In the genomic region with DNA sequence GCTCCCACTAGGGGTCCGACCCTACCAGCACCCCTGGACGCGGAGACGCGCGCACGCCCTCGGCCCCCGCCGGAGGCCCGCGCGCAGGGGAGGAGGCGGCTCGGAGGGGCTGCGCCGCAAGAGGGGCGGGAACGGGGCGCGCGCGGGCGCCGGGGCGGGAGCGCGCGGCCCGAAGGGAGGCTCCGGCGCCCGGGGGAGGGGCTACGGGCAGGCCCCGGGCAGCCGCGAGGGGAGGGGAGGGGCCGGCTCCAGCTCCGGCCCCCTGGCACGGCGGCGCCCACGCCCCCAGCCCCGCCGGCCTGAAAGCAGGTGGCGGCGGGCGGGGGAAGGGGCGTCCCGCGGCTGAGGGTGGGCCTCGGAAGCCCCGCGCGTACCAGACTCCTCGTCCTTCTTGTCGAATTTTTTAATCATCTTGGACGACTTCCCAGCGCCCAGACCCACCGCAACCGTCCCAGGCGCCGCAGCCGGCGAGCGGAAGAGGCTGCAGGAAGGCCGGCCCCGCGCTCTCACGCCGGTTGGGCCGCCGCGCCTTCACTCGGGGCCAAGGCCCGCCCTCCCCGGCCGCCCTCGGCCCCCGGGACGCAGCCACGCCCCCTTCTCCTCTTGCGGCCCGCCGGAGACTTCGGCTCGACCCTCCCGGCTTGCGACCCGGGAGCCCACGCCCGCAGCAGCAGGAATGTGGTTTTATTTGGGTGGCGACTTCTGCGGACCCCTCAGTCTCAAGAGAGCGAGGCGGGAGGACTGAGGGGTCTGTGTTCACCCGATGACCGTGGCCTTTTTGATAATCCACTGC, we compare ENCODE assay signal across 1 cellular context.
TF ChIP-seq lines count a peak whose summit lies in the region.

A gene with protein sequence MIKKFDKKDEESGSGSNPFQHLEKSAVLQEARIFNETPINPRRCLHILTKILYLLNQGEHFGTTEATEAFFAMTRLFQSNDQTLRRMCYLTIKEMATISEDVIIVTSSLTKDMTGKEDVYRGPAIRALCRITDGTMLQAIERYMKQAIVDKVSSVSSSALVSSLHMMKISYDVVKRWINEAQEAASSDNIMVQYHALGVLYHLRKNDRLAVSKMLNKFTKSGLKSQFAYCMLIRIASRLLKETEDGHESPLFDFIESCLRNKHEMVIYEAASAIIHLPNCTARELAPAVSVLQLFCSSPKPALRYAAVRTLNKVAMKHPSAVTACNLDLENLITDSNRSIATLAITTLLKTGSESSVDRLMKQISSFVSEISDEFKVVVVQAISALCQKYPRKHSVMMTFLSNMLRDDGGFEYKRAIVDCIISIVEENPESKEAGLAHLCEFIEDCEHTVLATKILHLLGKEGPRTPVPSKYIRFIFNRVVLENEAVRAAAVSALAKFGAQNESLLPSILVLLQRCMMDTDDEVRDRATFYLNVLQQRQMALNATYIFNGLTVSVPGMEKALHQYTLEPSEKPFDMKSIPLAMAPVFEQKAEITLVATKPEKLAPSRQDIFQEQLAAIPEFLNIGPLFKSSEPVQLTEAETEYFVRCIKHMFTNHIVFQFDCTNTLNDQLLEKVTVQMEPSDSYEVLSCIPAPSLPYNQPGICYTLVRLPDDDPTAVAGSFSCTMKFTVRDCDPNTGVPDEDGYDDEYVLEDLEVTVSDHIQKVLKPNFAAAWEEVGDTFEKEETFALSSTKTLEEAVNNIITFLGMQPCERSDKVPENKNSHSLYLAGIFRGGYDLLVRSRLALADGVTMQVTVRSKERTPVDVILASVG (minus strand): TSS at position 491 of the 793 bp plus-strand sequence. CDS start 80 bp downstream, at position 411.

TF ChIP-seq in K562, 482 proteins besides CTCF, POLR2A, EP300 and RAD21 (continued from another document and continues in another):
- TF ChIP-seq RBBP5 (IDR thresholded peaks at IDR 0.05; ENCODE audit: borderline replicate concordance, insufficient read depth, low read length, poor library complexity, severe bottlenecking): peak; percentile 98
- no peak for TF ChIP-seq JUN (IDR thresholded peaks at IDR 0.05; ENCODE audit: borderline replicate concordance, low read depth, low read length)
- peak; percentile 70; the same call in 1 of the 2 replicates for TF ChIP-seq JUN (CRISPR knock-in tag; IDR thresholded peaks at IDR 0.05; ENCODE audit: borderline replicate concordance)
- TF ChIP-seq SP1 (CRISPR knock-in tag; IDR thresholded peaks at IDR 0.05): no peak; the same call in 1 of the 2 replicates
- TF ChIP-seq SAP30 (IDR thresholded peaks at IDR 0.05; ENCODE audit: borderline replicate concordance, insufficient read depth, low read depth, low read length, poor library complexity, severe bottlenecking): peak; percentile 80
- TF ChIP-seq, protein P1, sequence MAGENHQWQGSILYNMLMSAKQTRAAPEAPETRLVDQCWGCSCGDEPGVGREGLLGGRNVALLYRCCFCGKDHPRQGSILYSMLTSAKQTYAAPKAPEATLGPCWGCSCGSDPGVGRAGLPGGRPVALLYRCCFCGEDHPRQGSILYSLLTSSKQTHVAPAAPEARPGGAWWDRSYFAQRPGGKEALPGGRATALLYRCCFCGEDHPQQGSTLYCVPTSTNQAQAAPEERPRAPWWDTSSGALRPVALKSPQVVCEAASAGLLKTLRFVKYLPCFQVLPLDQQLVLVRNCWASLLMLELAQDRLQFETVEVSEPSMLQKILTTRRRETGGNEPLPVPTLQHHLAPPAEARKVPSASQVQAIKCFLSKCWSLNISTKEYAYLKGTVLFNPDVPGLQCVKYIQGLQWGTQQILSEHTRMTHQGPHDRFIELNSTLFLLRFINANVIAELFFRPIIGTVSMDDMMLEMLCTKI (IDR thresholded peaks at IDR 0.05; ENCODE audit: partially characterized antibody): no peak
- TF ChIP-seq HNRNPH1 (optimal IDR thresholded peaks at IDR 0.05; ENCODE audit: low read depth, low read length): no peak
- TF ChIP-seq, protein P2, sequence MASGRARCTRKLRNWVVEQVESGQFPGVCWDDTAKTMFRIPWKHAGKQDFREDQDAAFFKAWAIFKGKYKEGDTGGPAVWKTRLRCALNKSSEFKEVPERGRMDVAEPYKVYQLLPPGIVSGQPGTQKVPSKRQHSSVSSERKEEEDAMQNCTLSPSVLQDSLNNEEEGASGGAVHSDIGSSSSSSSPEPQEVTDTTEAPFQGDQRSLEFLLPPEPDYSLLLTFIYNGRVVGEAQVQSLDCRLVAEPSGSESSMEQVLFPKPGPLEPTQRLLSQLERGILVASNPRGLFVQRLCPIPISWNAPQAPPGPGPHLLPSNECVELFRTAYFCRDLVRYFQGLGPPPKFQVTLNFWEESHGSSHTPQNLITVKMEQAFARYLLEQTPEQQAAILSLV (tag; IDR thresholded peaks at IDR 0.05): no peak
- TF ChIP-seq EP400 (IDR thresholded peaks at IDR 0.05): peak; percentile 18; the same call in 1 of the 2 replicates
- TF ChIP-seq SMARCC2 (IDR thresholded peaks at IDR 0.05; ENCODE audit: low read depth): no peak
- no peak for TF ChIP-seq ASH1L (IDR thresholded peaks at IDR 0.05; ENCODE audit: borderline replicate concordance, low read depth, partially characterized antibody)
- 0 out of 2 replicates have a peak, but pooled peaks have one; percentile 42 for TF ChIP-seq ZKSCAN1 (IDR thresholded peaks at IDR 0.05; ENCODE audit: low read depth, low read length)
- no peak for TF ChIP-seq SRSF9 (IDR thresholded peaks at IDR 0.05; ENCODE audit: borderline replicate concordance, low read depth, low read length)
- TF ChIP-seq PHF21A (IDR thresholded peaks at IDR 0.05; ENCODE audit: borderline replicate concordance, low read depth): no peak
- TF ChIP-seq, protein P3, sequence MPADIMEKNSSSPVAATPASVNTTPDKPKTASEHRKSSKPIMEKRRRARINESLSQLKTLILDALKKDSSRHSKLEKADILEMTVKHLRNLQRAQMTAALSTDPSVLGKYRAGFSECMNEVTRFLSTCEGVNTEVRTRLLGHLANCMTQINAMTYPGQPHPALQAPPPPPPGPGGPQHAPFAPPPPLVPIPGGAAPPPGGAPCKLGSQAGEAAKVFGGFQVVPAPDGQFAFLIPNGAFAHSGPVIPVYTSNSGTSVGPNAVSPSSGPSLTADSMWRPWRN (IDR thresholded peaks at IDR 0.05; ENCODE audit: low read depth): no peak
- TF ChIP-seq SRSF1 (IDR thresholded peaks at IDR 0.05; ENCODE audit: low read depth, low read length): 0 out of 2 replicates have a peak, but pooled peaks have one; percentile 23
- TF ChIP-seq MYC (IDR thresholded peaks at IDR 0.05; ENCODE audit: low read depth, low read length): peak; percentile 51; the same call in 1 of the 2 replicates
- no peak for TF ChIP-seq MYC (CRISPR knock-in tag; IDR thresholded peaks at IDR 0.05; ENCODE audit: borderline replicate concordance, low read depth)
- TF ChIP-seq DNMT1 (IDR thresholded peaks at IDR 0.05): no peak
- peak; percentile 80 for TF ChIP-seq MTA3 (IDR thresholded peaks at IDR 0.05; ENCODE audit: borderline replicate concordance)
- TF ChIP-seq TRIM28 (IDR thresholded peaks at IDR 0.05): no peak
- no peak for TF ChIP-seq RUNX1 (IDR thresholded peaks at IDR 0.05; ENCODE audit: low read depth)
- TF ChIP-seq PCBP1 (IDR thresholded peaks at IDR 0.05; ENCODE audit: low read depth, low read length, poor library complexity, severe bottlenecking): peak; percentile 22
- TF ChIP-seq, protein P4, sequence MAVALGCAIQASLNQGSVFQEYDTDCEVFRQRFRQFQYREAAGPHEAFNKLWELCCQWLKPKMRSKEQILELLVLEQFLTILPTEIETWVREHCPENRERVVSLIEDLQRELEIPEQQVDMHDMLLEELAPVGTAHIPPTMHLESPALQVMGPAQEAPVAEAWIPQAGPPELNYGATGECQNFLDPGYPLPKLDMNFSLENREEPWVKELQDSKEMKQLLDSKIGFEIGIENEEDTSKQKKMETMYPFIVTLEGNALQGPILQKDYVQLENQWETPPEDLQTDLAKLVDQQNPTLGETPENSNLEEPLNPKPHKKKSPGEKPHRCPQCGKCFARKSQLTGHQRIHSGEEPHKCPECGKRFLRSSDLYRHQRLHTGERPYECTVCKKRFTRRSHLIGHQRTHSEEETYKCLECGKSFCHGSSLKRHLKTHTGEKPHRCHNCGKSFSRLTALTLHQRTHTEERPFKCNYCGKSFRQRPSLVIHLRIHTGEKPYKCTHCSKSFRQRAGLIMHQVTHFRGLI (CRISPR knock-in tag; IDR thresholded peaks at IDR 0.05): no peak
- no peak for TF ChIP-seq PTRF (tag; IDR thresholded peaks at IDR 0.05)
- no peak for TF ChIP-seq BCL6 (CRISPR knock-in tag; IDR thresholded peaks at IDR 0.05)
- no peak for TF ChIP-seq MYBL2 (IDR thresholded peaks at IDR 0.05; ENCODE audit: low read depth)
- TF ChIP-seq MYBL2 (CRISPR knock-in tag; IDR thresholded peaks at IDR 0.05; ENCODE audit: borderline replicate concordance): no peak
- TF ChIP-seq, protein P5, sequence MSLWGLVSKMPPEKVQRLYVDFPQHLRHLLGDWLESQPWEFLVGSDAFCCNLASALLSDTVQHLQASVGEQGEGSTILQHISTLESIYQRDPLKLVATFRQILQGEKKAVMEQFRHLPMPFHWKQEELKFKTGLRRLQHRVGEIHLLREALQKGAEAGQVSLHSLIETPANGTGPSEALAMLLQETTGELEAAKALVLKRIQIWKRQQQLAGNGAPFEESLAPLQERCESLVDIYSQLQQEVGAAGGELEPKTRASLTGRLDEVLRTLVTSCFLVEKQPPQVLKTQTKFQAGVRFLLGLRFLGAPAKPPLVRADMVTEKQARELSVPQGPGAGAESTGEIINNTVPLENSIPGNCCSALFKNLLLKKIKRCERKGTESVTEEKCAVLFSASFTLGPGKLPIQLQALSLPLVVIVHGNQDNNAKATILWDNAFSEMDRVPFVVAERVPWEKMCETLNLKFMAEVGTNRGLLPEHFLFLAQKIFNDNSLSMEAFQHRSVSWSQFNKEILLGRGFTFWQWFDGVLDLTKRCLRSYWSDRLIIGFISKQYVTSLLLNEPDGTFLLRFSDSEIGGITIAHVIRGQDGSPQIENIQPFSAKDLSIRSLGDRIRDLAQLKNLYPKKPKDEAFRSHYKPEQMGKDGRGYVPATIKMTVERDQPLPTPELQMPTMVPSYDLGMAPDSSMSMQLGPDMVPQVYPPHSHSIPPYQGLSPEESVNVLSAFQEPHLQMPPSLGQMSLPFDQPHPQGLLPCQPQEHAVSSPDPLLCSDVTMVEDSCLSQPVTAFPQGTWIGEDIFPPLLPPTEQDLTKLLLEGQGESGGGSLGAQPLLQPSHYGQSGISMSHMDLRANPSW (CRISPR knock-in tag; IDR thresholded peaks at IDR 0.05): no peak
- TF ChIP-seq U2AF1 (optimal IDR thresholded peaks at IDR 0.05; ENCODE audit: low read depth, low read length): no peak
- no peak for TF ChIP-seq PURB (CRISPR knock-in tag; IDR thresholded peaks at IDR 0.05; ENCODE audit: low read depth)
- TF ChIP-seq ZNF124 (CRISPR knock-in tag; IDR thresholded peaks at IDR 0.05): peak; percentile 67; the same call in 1 of the 2 replicates
- TF ChIP-seq CBX2 (IDR thresholded peaks at IDR 0.05; ENCODE audit: insufficient read depth, low read length, poor library complexity, severe bottlenecking): no peak
- TF ChIP-seq, protein P6, sequence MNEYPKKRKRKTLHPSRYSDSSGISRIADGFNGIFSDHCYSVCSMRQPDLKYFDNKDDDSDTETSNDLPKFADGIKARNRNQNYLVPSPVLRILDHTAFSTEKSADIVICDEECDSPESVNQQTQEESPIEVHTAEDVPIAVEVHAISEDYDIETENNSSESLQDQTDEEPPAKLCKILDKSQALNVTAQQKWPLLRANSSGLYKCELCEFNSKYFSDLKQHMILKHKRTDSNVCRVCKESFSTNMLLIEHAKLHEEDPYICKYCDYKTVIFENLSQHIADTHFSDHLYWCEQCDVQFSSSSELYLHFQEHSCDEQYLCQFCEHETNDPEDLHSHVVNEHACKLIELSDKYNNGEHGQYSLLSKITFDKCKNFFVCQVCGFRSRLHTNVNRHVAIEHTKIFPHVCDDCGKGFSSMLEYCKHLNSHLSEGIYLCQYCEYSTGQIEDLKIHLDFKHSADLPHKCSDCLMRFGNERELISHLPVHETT (CRISPR knock-in tag; conservative IDR thresholded peaks at IDR 0.05 in 1 of 2, IDR thresholded peaks at IDR 0.05 in 1 of 2): no peak
- TF ChIP-seq ZSCAN32 (CRISPR knock-in tag; IDR thresholded peaks at IDR 0.05): 0 out of 2 replicates have a peak, but pooled peaks have one; percentile 18
- peak; percentile 55 for TF ChIP-seq TAF1 (IDR thresholded peaks at IDR 0.05; ENCODE audit: control insufficient read depth, extremely low read depth, insufficient read depth, low read length, severe bottlenecking)
- peak; percentile 28; the same call in 1 of the 2 replicates for TF ChIP-seq SAFB (IDR thresholded peaks at IDR 0.05; ENCODE audit: borderline replicate concordance, low read depth, low read length)
- TF ChIP-seq DMBX1 (CRISPR knock-in tag; IDR thresholded peaks at IDR 0.05; ENCODE audit: borderline replicate concordance): no peak
